Comparison of ENCODE assay signal across 26 cellular contexts in genomic region chr19:48484931-48485612, GRCh38.
"Had no signal": no experiment of that assay in that cellular context is flagged by ENCODE, and none has a peak within 500 bp of the region (broad histone marks: within the 10 kb centered on the region; RNA-seq: fewer than 3 reads in every experiment).

No MANE protein-coding gene starts in this region.

- FAIRE-seq: frontal cortex, islet of Langerhans, small intestine, TTC549, urothelium cell line had no signal

- H3K27ac ChIP-seq: ascending aorta, brain microvascular endothelial cell, esophagus muscularis mucosa, parathyroid adenoma, stomach, suprapubic skin, transverse colon, WERI-Rb-1 had no signal

- H3K27me3 ChIP-seq: ascending aorta, brain microvascular endothelial cell, esophagus muscularis mucosa, suprapubic skin, transverse colon had no signal

- H3K79me2 ChIP-seq: parathyroid adenoma had no signal

- H3K4me3 ChIP-seq: ascending aorta, esophagus muscularis mucosa, stomach, suprapubic skin, transverse colon had no signal

- H3K9me3 ChIP-seq: ascending aorta, esophagus muscularis mucosa, stomach, suprapubic skin, transverse colon had no signal

- H2AFZ ChIP-seq: parathyroid adenoma had no signal

- DNase-seq: activated CD4-positive, alpha-beta T cell treated with anti-CD3 and anti-CD28 coated beads, Interleukin-2, amount 10 ng/mL, durations not matched to agents 7 days and 5 days; activated CD4-positive, CD25-positive, alpha-beta regulatory T cell treated with anti-CD3 and anti-CD28 coated beads, Interleukin-2, amount 50 U/mL, for 72 hours; activated CD8-positive, alpha-beta memory T cell treated with anti-CD3 and anti-CD28 coated beads, Interleukin-2, amount 10 ng/mL, durations not matched to agents 7 days and 5 days; activated CD8-positive, alpha-beta T cell treated with anti-CD3 and anti-CD28 coated beads for 36 hours; activated gamma-delta T cell treated with Interleukin-2 at 50 U/mL for 16 hours; activated T-cell treated with anti-CD3 and anti-CD28 coated beads for 4 hours; brain microvascular endothelial cell; effector memory CD4-positive, alpha-beta T cell; midbrain; natural killer cell; small intestine; stimulated activated CD4-positive, alpha-beta T cell treated with anti-CD3 and anti-CD28 coated beads, Interleukin-2, amount 100 ng/mL, for 24 hours; stomach; transverse colon; WERI-Rb-1 had no signal

- ATAC-seq: activated CD8-positive, alpha-beta memory T cell treated with anti-CD3 and anti-CD28 coated beads, Interleukin-2, amount 10 ng/mL, durations not matched to agents 7 days and 5 days; activated CD8-positive, alpha-beta T cell treated with anti-CD3 and anti-CD28 coated beads for 36 hours; activated naive CD4-positive, alpha-beta T cell treated with anti-CD3 and anti-CD28 coated beads, Interleukin-2, amount 50 U/mL, for 72 hours; natural killer cell; sciatic nerve; stimulated activated memory B cell treated with anti-CD40 and anti-IgM and Interleukin-4, amounts not matched to agents 10 μg/mL and 1 μg/mL and 100 μg/mL, for 72 hours had no signal

- H3K9ac ChIP-seq: parathyroid adenoma had no signal

- H3K36me3 ChIP-seq: ascending aorta, brain microvascular endothelial cell, esophagus muscularis mucosa, stomach, suprapubic skin, transverse colon had no signal
